Comparison of ENCODE assay signal across 28 cellular contexts in genomic region chr4:152748619-152749018, GRCh38. TPM values are rescaled to one million over a fixed set of nuclear protein-coding genes. Genes with fewer than 3 reads are reported as not detected.
"Had no signal": no experiment of that assay in that cellular context is flagged by ENCODE, and none has a peak within 500 bp of the region (broad histone marks: within the 10 kb centered on the region; RNA-seq: fewer than 3 reads in every experiment).

No MANE protein-coding gene starts in this region.

- H3K9me3 Mint-ChIP-seq: dendritic cell treated with granulocyte-macrophage colony-stimulating factor and Interleukin-4, amounts not matched to agents 40 ng/mL and 50 ng/mL, for 4 days; effector memory CD8-positive, alpha-beta T cell had no signal

- H3K27me3 Mint-ChIP-seq: dendritic cell treated with granulocyte-macrophage colony-stimulating factor and Interleukin-4, amounts not matched to agents 40 ng/mL and 50 ng/mL, for 4 days had no signal

- H3K27ac Mint-ChIP-seq: dendritic cell treated with granulocyte-macrophage colony-stimulating factor and Interleukin-4, amounts not matched to agents 40 ng/mL and 50 ng/mL, for 4 days; effector memory CD8-positive, alpha-beta T cell; endodermal cell had no signal

- FAIRE-seq: colon, endometrium, endothelial cell of umbilical vein, frontal cortex had no signal

- H3K4me3 ChIP-seq: colonic mucosa, coronary artery, dorsolateral prefrontal cortex, esophagus muscularis mucosa, esophagus squamous epithelium, gastrocnemius medialis, gastroesophageal sphincter had no signal

- DNase-seq: colonic mucosa; cortex of kidney; dermis blood vessel endothelial cell; dorsolateral prefrontal cortex; effector CD4-positive, alpha-beta T cell; effector CD8-positive, alpha-beta T cell; effector memory CD4-positive, alpha-beta T cell; effector memory CD8-positive, alpha-beta T cell; endodermal cell; erythroblast; esophagus squamous epithelium; foreskin fibroblast; foreskin keratinocyte; foreskin melanocyte; gastrocnemius medialis; glutamatergic neuron; head of caudate nucleus had no signal

- H3K4me1 ChIP-seq: colonic mucosa, esophagus muscularis mucosa, foreskin keratinocyte, gastrocnemius medialis, gastroesophageal sphincter had no signal

- ATAC-seq: effector memory CD8-positive, alpha-beta T cell; esophagus mucosa; foreskin keratinocyte; gastrocnemius medialis; gastroesophageal sphincter had no signal

- H3K27me3 ChIP-seq: colonic mucosa, dorsolateral prefrontal cortex, esophagus muscularis mucosa, esophagus squamous epithelium, foreskin keratinocyte, gastrocnemius medialis, gastroesophageal sphincter had no signal

- H3K27ac ChIP-seq: colonic mucosa, coronary artery, dorsolateral prefrontal cortex, epithelial cell of prostate, esophagus muscularis mucosa, esophagus squamous epithelium, foreskin keratinocyte, gastrocnemius medialis, gastroesophageal sphincter had no signal

- H3K4me3 Mint-ChIP-seq: dendritic cell treated with granulocyte-macrophage colony-stimulating factor and Interleukin-4, amounts not matched to agents 40 ng/mL and 50 ng/mL, for 4 days; effector memory CD8-positive, alpha-beta T cell; endodermal cell had no signal

- H3K9me3 ChIP-seq: colonic mucosa, esophagus muscularis mucosa, esophagus squamous epithelium, gastroesophageal sphincter had no signal

- H3K36me3 ChIP-seq: colonic mucosa, esophagus muscularis mucosa, esophagus squamous epithelium, gastrocnemius medialis, gastroesophageal sphincter had no signal

RNA-seq across cellular contexts. Expression of gene TIGD4, which starts 30.9 kb away (rescaled TPM):
- total RNA-seq: glomerular endothelial cell had no signal
